ENCODE assay signal across 1 cellular context in the genomic region with DNA sequence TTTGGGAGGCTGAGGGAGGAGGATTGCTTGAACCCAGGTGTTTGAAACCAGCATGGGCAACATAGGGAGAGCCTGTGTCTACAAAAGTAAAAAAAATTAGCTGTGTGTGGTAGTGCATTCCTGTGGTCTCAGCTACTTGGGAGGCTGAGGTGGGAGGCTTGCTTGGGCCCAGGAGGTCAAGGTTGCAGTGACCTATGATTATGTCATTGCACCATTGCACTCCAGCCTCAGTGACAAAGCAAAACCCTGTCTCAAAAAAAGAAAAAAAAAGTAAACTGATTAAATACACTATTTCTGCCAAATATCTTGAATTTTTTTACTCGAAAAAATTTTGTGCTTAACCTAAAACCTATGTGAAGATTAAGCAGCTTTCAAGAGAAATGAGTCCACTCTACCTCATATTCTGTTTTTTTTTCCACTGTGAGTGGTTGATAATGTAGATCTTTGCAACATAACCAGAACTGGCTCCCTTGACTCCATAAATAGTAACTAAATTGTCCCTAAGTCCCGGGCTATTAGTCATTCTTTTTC.
TF ChIP-seq lines count a peak whose summit lies in the region.

No MANE protein-coding gene starts in this region.

TF ChIP-seq in HepG2, 621 proteins besides CTCF, POLR2A, EP300 and RAD21 (continued from another document and continues in another):
- TF ChIP-seq, protein P1, sequence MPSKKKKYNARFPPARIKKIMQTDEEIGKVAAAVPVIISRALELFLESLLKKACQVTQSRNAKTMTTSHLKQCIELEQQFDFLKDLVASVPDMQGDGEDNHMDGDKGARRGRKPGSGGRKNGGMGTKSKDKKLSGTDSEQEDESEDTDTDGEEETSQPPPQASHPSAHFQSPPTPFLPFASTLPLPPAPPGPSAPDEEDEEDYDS (CRISPR knock-in tag; IDR thresholded peaks at IDR 0.05) = no peak
- TF ChIP-seq RORA (CRISPR knock-in tag; IDR thresholded peaks at IDR 0.05) (no peak), KDM5B (CRISPR knock-in tag; IDR thresholded peaks at IDR 0.05; ENCODE audit: borderline replicate concordance) (no peak), BRD4 (CRISPR knock-in tag; IDR thresholded peaks at IDR 0.05) (no peak), ZNF30 (CRISPR knock-in tag; IDR thresholded peaks at IDR 0.05) (no peak), RARA (CRISPR knock-in tag; IDR thresholded peaks at IDR 0.05) (peak; percentile 88), CAMTA2 (CRISPR knock-in tag; IDR thresholded peaks at IDR 0.05; ENCODE audit: borderline replicate concordance) (no peak), ZNF552 (CRISPR knock-in tag; IDR thresholded peaks at IDR 0.05; ENCODE audit: borderline replicate concordance) (no peak), ZNF674 (CRISPR knock-in tag; IDR thresholded peaks at IDR 0.05; ENCODE audit: low read depth) (no peak), KAT7 (CRISPR knock-in tag; IDR thresholded peaks at IDR 0.05; ENCODE audit: borderline replicate concordance) (no peak), ZBTB1 (CRISPR knock-in tag; IDR thresholded peaks at IDR 0.05; ENCODE audit: borderline replicate concordance) (no peak), ZKSCAN1 (IDR thresholded peaks at IDR 0.05; ENCODE audit: low read length) (no peak), MAFG (CRISPR knock-in tag; IDR thresholded peaks at IDR 0.05) (no peak), EHMT2 (IDR thresholded peaks at IDR 0.05; ENCODE audit: borderline replicate concordance, low read depth, low read length) (no peak), HDAC2 (CRISPR knock-in tag; IDR thresholded peaks at IDR 0.05) (no peak), YY1 (IDR thresholded peaks at IDR 0.05; ENCODE audit: insufficient read depth, insufficient replicate concordance, low read depth, low read length) (no peak), ZNF83 (CRISPR knock-in tag; IDR thresholded peaks at IDR 0.05; ENCODE audit: borderline replicate concordance) (no peak), POGZ (CRISPR knock-in tag; IDR thresholded peaks at IDR 0.05) (0 out of 2 replicates have a peak, but pooled peaks have one; percentile 29), RBAK (CRISPR knock-in tag; IDR thresholded peaks at IDR 0.05) (no peak), HES4 (CRISPR knock-in tag; IDR thresholded peaks at IDR 0.05; ENCODE audit: borderline replicate concordance) (no peak), SUZ12 (IDR thresholded peaks at IDR 0.05; ENCODE audit: low read depth, low read length) (no peak), ZNF317 (CRISPR knock-in tag; IDR thresholded peaks at IDR 0.05) (no peak), PHF8 (CRISPR knock-in tag; IDR thresholded peaks at IDR 0.05) (no peak), ZFY (CRISPR knock-in tag; IDR thresholded peaks at IDR 0.05) (no peak), ASH2L (IDR thresholded peaks at IDR 0.05; ENCODE audit: insufficient read length, low read depth, low read length) (no peak), NR2C2 (CRISPR knock-in tag; IDR thresholded peaks at IDR 0.05; ENCODE audit: borderline replicate concordance) (peak; percentile 48; the same call in 1 of the 2 replicates), ZNF816 (CRISPR knock-in tag; IDR thresholded peaks at IDR 0.05; ENCODE audit: borderline replicate concordance) (no peak), RXRA (CRISPR knock-in tag; IDR thresholded peaks at IDR 0.05) (peak; percentile 31; the same call in 1 of the 2 replicates), TBL1XR1 (IDR thresholded peaks at IDR 0.05; ENCODE audit: borderline replicate concordance, low read length, partially characterized antibody) (no peak), PCBP2 (optimal IDR thresholded peaks at IDR 0.05; ENCODE audit: low read depth, low read length, poor library complexity, severe bottlenecking) (no peak), ZNF577 (CRISPR knock-in tag; IDR thresholded peaks at IDR 0.05; ENCODE audit: borderline replicate concordance, low read depth) (no peak), SOX5 (CRISPR knock-in tag; IDR thresholded peaks at IDR 0.05; ENCODE audit: borderline replicate concordance) (no peak), PHF20 (CRISPR knock-in tag; IDR thresholded peaks at IDR 0.05) (no peak), SMYD3 (CRISPR knock-in tag; IDR thresholded peaks at IDR 0.05) (no peak), NFRKB (IDR thresholded peaks at IDR 0.05) (no peak), KDM6A (CRISPR knock-in tag; IDR thresholded peaks at IDR 0.05; ENCODE audit: low read depth) (no peak)
- TF ChIP-seq, protein P2, sequence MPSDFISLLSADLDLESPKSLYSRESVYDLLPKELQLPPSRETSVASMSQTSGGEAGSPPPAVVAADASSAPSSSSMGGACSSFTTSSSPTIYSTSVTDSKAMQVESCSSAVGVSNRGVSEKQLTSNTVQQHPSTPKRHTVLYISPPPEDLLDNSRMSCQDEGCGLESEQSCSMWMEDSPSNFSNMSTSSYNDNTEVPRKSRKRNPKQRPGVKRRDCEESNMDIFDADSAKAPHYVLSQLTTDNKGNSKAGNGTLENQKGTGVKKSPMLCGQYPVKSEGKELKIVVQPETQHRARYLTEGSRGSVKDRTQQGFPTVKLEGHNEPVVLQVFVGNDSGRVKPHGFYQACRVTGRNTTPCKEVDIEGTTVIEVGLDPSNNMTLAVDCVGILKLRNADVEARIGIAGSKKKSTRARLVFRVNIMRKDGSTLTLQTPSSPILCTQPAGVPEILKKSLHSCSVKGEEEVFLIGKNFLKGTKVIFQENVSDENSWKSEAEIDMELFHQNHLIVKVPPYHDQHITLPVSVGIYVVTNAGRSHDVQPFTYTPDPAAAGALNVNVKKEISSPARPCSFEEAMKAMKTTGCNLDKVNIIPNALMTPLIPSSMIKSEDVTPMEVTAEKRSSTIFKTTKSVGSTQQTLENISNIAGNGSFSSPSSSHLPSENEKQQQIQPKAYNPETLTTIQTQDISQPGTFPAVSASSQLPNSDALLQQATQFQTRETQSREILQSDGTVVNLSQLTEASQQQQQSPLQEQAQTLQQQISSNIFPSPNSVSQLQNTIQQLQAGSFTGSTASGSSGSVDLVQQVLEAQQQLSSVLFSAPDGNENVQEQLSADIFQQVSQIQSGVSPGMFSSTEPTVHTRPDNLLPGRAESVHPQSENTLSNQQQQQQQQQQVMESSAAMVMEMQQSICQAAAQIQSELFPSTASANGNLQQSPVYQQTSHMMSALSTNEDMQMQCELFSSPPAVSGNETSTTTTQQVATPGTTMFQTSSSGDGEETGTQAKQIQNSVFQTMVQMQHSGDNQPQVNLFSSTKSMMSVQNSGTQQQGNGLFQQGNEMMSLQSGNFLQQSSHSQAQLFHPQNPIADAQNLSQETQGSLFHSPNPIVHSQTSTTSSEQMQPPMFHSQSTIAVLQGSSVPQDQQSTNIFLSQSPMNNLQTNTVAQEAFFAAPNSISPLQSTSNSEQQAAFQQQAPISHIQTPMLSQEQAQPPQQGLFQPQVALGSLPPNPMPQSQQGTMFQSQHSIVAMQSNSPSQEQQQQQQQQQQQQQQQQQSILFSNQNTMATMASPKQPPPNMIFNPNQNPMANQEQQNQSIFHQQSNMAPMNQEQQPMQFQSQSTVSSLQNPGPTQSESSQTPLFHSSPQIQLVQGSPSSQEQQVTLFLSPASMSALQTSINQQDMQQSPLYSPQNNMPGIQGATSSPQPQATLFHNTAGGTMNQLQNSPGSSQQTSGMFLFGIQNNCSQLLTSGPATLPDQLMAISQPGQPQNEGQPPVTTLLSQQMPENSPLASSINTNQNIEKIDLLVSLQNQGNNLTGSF (CRISPR knock-in tag; IDR thresholded peaks at IDR 0.05) = no peak
- TF ChIP-seq, protein P3, sequence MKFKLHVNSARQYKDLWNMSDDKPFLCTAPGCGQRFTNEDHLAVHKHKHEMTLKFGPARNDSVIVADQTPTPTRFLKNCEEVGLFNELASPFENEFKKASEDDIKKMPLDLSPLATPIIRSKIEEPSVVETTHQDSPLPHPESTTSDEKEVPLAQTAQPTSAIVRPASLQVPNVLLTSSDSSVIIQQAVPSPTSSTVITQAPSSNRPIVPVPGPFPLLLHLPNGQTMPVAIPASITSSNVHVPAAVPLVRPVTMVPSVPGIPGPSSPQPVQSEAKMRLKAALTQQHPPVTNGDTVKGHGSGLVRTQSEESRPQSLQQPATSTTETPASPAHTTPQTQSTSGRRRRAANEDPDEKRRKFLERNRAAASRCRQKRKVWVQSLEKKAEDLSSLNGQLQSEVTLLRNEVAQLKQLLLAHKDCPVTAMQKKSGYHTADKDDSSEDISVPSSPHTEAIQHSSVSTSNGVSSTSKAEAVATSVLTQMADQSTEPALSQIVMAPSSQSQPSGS (CRISPR knock-in tag; IDR thresholded peaks at IDR 0.05) = no peak
- TF ChIP-seq, protein P4, sequence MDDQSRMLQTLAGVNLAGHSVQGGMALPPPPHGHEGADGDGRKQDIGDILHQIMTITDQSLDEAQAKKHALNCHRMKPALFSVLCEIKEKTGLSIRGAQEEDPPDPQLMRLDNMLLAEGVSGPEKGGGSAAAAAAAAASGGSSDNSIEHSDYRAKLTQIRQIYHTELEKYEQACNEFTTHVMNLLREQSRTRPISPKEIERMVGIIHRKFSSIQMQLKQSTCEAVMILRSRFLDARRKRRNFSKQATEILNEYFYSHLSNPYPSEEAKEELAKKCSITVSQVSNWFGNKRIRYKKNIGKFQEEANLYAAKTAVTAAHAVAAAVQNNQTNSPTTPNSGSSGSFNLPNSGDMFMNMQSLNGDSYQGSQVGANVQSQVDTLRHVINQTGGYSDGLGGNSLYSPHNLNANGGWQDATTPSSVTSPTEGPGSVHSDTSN (CRISPR knock-in tag; IDR thresholded peaks at IDR 0.05; ENCODE audit: borderline replicate concordance) = no peak
- TF ChIP-seq, protein P5, sequence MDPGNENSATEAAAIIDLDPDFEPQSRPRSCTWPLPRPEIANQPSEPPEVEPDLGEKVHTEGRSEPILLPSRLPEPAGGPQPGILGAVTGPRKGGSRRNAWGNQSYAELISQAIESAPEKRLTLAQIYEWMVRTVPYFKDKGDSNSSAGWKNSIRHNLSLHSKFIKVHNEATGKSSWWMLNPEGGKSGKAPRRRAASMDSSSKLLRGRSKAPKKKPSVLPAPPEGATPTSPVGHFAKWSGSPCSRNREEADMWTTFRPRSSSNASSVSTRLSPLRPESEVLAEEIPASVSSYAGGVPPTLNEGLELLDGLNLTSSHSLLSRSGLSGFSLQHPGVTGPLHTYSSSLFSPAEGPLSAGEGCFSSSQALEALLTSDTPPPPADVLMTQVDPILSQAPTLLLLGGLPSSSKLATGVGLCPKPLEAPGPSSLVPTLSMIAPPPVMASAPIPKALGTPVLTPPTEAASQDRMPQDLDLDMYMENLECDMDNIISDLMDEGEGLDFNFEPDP (CRISPR knock-in tag; conservative IDR thresholded peaks at IDR 0.05) = no peak
- TF ChIP-seq, protein P6, sequence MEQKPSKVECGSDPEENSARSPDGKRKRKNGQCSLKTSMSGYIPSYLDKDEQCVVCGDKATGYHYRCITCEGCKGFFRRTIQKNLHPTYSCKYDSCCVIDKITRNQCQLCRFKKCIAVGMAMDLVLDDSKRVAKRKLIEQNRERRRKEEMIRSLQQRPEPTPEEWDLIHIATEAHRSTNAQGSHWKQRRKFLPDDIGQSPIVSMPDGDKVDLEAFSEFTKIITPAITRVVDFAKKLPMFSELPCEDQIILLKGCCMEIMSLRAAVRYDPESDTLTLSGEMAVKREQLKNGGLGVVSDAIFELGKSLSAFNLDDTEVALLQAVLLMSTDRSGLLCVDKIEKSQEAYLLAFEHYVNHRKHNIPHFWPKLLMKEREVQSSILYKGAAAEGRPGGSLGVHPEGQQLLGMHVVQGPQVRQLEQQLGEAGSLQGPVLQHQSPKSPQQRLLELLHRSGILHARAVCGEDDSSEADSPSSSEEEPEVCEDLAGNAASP (CRISPR knock-in tag; IDR thresholded peaks at IDR 0.05; ENCODE audit: borderline replicate concordance) = no peak
- TF ChIP-seq, protein P7, sequence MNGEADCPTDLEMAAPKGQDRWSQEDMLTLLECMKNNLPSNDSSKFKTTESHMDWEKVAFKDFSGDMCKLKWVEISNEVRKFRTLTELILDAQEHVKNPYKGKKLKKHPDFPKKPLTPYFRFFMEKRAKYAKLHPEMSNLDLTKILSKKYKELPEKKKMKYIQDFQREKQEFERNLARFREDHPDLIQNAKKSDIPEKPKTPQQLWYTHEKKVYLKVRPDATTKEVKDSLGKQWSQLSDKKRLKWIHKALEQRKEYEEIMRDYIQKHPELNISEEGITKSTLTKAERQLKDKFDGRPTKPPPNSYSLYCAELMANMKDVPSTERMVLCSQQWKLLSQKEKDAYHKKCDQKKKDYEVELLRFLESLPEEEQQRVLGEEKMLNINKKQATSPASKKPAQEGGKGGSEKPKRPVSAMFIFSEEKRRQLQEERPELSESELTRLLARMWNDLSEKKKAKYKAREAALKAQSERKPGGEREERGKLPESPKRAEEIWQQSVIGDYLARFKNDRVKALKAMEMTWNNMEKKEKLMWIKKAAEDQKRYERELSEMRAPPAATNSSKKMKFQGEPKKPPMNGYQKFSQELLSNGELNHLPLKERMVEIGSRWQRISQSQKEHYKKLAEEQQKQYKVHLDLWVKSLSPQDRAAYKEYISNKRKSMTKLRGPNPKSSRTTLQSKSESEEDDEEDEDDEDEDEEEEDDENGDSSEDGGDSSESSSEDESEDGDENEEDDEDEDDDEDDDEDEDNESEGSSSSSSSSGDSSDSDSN (CRISPR knock-in tag; IDR thresholded peaks at IDR 0.05) = no peak
- TF ChIP-seq, protein P8, sequence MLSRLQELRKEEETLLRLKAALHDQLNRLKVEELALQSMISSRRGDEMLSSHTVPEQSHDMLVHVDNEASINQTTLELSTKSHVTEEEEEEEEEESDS (CRISPR knock-in tag; IDR thresholded peaks at IDR 0.05; ENCODE audit: borderline replicate concordance) = no peak
- TF ChIP-seq, protein P9, sequence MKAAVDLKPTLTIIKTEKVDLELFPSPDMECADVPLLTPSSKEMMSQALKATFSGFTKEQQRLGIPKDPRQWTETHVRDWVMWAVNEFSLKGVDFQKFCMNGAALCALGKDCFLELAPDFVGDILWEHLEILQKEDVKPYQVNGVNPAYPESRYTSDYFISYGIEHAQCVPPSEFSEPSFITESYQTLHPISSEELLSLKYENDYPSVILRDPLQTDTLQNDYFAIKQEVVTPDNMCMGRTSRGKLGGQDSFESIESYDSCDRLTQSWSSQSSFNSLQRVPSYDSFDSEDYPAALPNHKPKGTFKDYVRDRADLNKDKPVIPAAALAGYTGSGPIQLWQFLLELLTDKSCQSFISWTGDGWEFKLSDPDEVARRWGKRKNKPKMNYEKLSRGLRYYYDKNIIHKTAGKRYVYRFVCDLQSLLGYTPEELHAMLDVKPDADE (CRISPR knock-in tag; IDR thresholded peaks at IDR 0.05) = no peak
- TF ChIP-seq, protein P10, sequence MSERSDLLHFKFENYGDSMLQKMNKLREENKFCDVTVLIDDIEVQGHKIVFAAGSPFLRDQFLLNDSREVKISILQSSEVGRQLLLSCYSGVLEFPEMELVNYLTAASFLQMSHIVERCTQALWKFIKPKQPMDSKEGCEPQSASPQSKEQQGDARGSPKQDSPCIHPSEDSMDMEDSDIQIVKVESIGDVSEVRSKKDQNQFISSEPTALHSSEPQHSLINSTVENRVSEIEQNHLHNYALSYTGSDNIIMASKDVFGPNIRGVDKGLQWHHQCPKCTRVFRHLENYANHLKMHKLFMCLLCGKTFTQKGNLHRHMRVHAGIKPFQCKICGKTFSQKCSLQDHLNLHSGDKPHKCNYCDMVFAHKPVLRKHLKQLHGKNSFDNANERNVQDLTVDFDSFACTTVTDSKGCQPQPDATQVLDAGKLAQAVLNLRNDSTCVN (CRISPR knock-in tag; IDR thresholded peaks at IDR 0.05; ENCODE audit: borderline replicate concordance) = no peak
- TF ChIP-seq, protein P11, sequence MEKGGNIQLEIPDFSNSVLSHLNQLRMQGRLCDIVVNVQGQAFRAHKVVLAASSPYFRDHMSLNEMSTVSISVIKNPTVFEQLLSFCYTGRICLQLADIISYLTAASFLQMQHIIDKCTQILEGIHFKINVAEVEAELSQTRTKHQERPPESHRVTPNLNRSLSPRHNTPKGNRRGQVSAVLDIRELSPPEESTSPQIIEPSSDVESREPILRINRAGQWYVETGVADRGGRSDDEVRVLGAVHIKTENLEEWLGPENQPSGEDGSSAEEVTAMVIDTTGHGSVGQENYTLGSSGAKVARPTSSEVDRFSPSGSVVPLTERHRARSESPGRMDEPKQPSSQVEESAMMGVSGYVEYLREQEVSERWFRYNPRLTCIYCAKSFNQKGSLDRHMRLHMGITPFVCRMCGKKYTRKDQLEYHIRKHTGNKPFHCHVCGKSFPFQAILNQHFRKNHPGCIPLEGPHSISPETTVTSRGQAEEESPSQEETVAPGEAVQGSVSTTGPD (CRISPR knock-in tag; IDR thresholded peaks at IDR 0.05) = no peak
